ENCODE assay signal across 33 cellular contexts in the genomic region with DNA sequence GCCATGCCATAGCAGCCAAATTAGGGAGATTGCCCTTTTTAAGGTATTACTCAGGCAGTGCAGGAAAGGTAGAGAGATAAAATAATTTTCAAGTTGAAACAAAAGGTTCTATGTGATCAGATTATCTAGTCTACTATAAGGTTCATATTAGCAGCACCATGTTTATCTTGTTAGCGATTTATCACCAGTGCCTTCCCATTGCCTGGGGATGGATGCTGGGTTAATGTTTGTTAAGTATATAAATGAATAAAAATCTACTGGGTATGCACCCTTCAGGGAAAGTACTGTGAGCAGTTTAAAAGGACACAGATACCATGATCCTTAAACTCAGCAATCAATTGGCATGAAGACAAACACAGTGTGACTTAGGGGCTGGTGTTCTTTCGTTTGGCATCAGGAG.
"Had no signal": no experiment of that assay in that cellular context is flagged by ENCODE, and none has a peak within 500 bp of the region (broad histone marks: within the 10 kb centered on the region; RNA-seq: fewer than 3 reads in every experiment).

No MANE protein-coding gene starts in this region.

- H3K27me3 ChIP-seq: adrenal gland, ascending aorta, body of pancreas, brain microvascular endothelial cell, breast epithelium, cardiac muscle cell had no signal

- FAIRE-seq: astrocyte, bronchial epithelial cell had no signal

- H3K9me3 ChIP-seq: adrenal gland, ascending aorta, body of pancreas, breast epithelium had no signal

- H3K27ac ChIP-seq: adrenal gland, ascending aorta, body of pancreas, brain microvascular endothelial cell, breast epithelium, cardiac muscle cell had no signal

- H3K4me3 ChIP-seq: adrenal gland, ascending aorta, body of pancreas, breast epithelium, cardiac muscle cell had no signal

- H3K4me1 ChIP-seq: adrenal gland, ascending aorta, body of pancreas, breast epithelium had no signal

- DNase-seq: activated effector memory CD4-positive, alpha-beta T cell treated with anti-CD3 and anti-CD28 coated beads, Interleukin-2, amount 50 U/mL, for 16 hours; activated effector memory CD4-positive, alpha-beta T cell treated with Interleukin-2 at 50 U/mL for 16 hours; activated gamma-delta T cell; activated gamma-delta T cell treated with Interleukin-2 at 50 U/mL for 16 hours; activated naive CD4-positive, alpha-beta T cell; activated naive CD4-positive, alpha-beta T cell treated with anti-CD3 and anti-CD28 coated beads for 36 hours; activated naive CD4-positive, alpha-beta T cell treated with anti-CD3 and anti-CD28 coated beads, Interleukin-2, amount 10 ng/mL, durations not matched to agents 7 days and 5 days; activated naive CD4-positive, alpha-beta T cell treated with anti-CD3 and anti-CD28 coated beads, Interleukin-2, amount 50 U/mL, for 16 hours; activated naive CD4-positive, alpha-beta T cell treated with Interleukin-2 at 50 U/mL for 16 hours; activated naive CD8-positive, alpha-beta T cell treated with anti-CD3 and anti-CD28 coated beads for 36 hours; activated naive CD8-positive, alpha-beta T cell treated with anti-CD3 and anti-CD28 coated beads, Interleukin-2, amount 10 ng/mL, durations not matched to agents 7 days and 5 days; activated naive CD8-positive, alpha-beta T cell treated with anti-CD3 and anti-CD28 coated beads, Interleukin-2, amount 50 U/mL, for 24 hours; activated T-cell treated with anti-CD3 and anti-CD28 coated beads, Interleukin-2, amount 50 U/mL, for 24 hours; activated T-cell treated with anti-CD3 and anti-CD28 coated beads, Interleukin-2, amount 50 U/mL, for 4 hours; activated T-cell treated with anti-CD3 and anti-CD28 coated beads, Interleukin-2, amount 50 U/mL, for 48 hours; activated T-cell treated with anti-CD3 and anti-CD28 coated beads, Interleukin-2, amount 50 U/mL, for 72 hours; adrenal gland; amniotic stem cell; amygdala; anterior cingulate cortex; aorta; body of pancreas; brain microvascular endothelial cell; caudate nucleus; central memory CD4-positive, alpha-beta T cell; cerebellar nuclear complex had no signal

- ATAC-seq: activated naive CD4-positive, alpha-beta T cell treated with anti-CD3 and anti-CD28 coated beads, Interleukin-2, amount 50 U/mL, for 72 hours; activated naive CD8-positive, alpha-beta T cell treated with anti-CD3 and anti-CD28 coated beads, Interleukin-2, amount 50 U/mL, for 24 hours; activated T-cell treated with anti-CD3 and anti-CD28 coated beads, Interleukin-2, amount 50 U/mL, for 4 hours; activated T-cell treated with anti-CD3 and anti-CD28 coated beads, Interleukin-2, amount 50 U/mL, for 72 hours; activated T-helper 17 cell treated with anti-CD3 and anti-CD28 coated beads, Interleukin-2, amount 50 U/mL, for 72 hours; body of pancreas had no signal

- H3K36me3 ChIP-seq: adrenal gland, ascending aorta, brain microvascular endothelial cell, breast epithelium, cardiac muscle cell had no signal
